In genomic region chr20:22901921-22902320, GRCh38 we compare ENCODE assay signal across 27 cellular contexts.
"Had no signal": no experiment of that assay in that cellular context is flagged by ENCODE, and none has a peak within 500 bp of the region (broad histone marks: within the 10 kb centered on the region; RNA-seq: fewer than 3 reads in every experiment).

No MANE protein-coding gene starts in this region.

- ATAC-seq: activated CD4-positive, alpha-beta T cell treated with anti-CD3 and anti-CD28 coated beads for 36 hours; activated CD4-positive, CD25-positive, alpha-beta regulatory T cell treated with anti-CD3 and anti-CD28 coated beads, Interleukin-2, amount 50 U/mL, for 24 hours; activated CD8-positive, alpha-beta memory T cell treated with anti-CD3 and anti-CD28 coated beads, Interleukin-2, amount 10 ng/mL, durations not matched to agents 7 days and 5 days; activated CD8-positive, alpha-beta T cell treated with anti-CD3 and anti-CD28 coated beads, Interleukin-2, amount 10 ng/mL, durations not matched to agents 7 days and 5 days; activated naive CD8-positive, alpha-beta T cell treated with anti-CD3 and anti-CD28 coated beads, Interleukin-2, amount 50 U/mL, for 24 hours had no signal

- DNase-seq: activated B cell treated with CpG ODN at 0.5 μM for 24 hours; activated CD4-positive, alpha-beta memory T cell treated with anti-CD3 and anti-CD28 coated beads, Interleukin-2, amount 10 ng/mL, durations not matched to agents 7 days and 5 days; activated CD4-positive, alpha-beta T cell treated with anti-CD3 and anti-CD28 coated beads for 1 hour; activated CD4-positive, alpha-beta T cell treated with anti-CD3 and anti-CD28 coated beads for 36 hours; activated CD4-positive, alpha-beta T cell treated with anti-CD3 and anti-CD28 coated beads for 48 hours; activated CD4-positive, alpha-beta T cell treated with anti-CD3 and anti-CD28 coated beads, Interleukin-2, amount 10 ng/mL, durations not matched to agents 7 days and 5 days; activated CD4-positive, alpha-beta T cell treated with anti-CD3 and anti-CD28 coated beads, Interleukin-2, amount 50 U/mL, for 48 hours; activated CD8-positive, alpha-beta memory T cell treated with anti-CD3 and anti-CD28 coated beads for 24 hours; activated CD8-positive, alpha-beta memory T cell treated with anti-CD3 and anti-CD28 coated beads, Interleukin-2, amount 10 ng/mL, durations not matched to agents 7 days and 5 days; activated CD8-positive, alpha-beta memory T cell treated with anti-CD3 and anti-CD28 coated beads, Interleukin-2, amount 50 U/mL, for 48 hours; activated CD8-positive, alpha-beta T cell treated with anti-CD3 and anti-CD28 coated beads, Interleukin-2, amount 10 ng/mL, durations not matched to agents 7 days and 5 days; activated effector memory CD4-positive, alpha-beta T cell treated with Interleukin-2 at 50 U/mL for 16 hours; activated gamma-delta T cell; activated naive CD4-positive, alpha-beta T cell treated with anti-CD3 and anti-CD28 coated beads, Interleukin-2, amount 10 ng/mL, durations not matched to agents 7 days and 5 days; activated naive CD4-positive, alpha-beta T cell treated with Interleukin-2 at 50 U/mL for 16 hours; activated naive CD8-positive, alpha-beta T cell treated with anti-CD3 and anti-CD28 coated beads, Interleukin-2, amount 10 ng/mL, durations not matched to agents 7 days and 5 days; activated naive CD8-positive, alpha-beta T cell treated with anti-CD3 and anti-CD28 coated beads, Interleukin-2, amount 50 U/mL, for 24 hours; activated T-cell treated with anti-CD3 and anti-CD28 coated beads, Interleukin-2, amount 50 U/mL, for 24 hours; activated T-cell treated with anti-CD3 and anti-CD28 coated beads, Interleukin-2, amount 50 U/mL, for 48 hours; amygdala; anterior cingulate cortex; caudate nucleus; cerebellar nuclear complex; T-helper 1 cell; T-helper 2 cell; T-helper 9 cell had no signal
